In genomic region chr1:46364612-46365011, GRCh38 we compare ENCODE assay signal across 23 cellular contexts. TPM values are rescaled to one million over a fixed set of nuclear protein-coding genes. Genes with fewer than 3 reads are reported as not detected.
DNase-seq lines count a peak whose midpoint lies in the region; ATAC-seq and TF ChIP-seq lines count a peak whose summit lies in the region.
"Had no signal": no experiment of that assay in that cellular context is flagged by ENCODE, and none has a peak within 500 bp of the region (broad histone marks: within the 10 kb centered on the region; RNA-seq: fewer than 3 reads in every experiment).

No MANE protein-coding gene starts in this region.

- H3K27ac ChIP-seq in trophoblast cell (ENCODE audit: low read depth, low read length), result no peak overlapping the region
- H3K27ac ChIP-seq: gastroesophageal sphincter, psoas muscle, skin epidermis, testis had no signal

- no peaks in the 10 kb centered on the region for H3K79me2 ChIP-seq in trophoblast cell (ENCODE audit: control insufficient read depth, insufficient read depth, low read length, poor library complexity)

- H4K12ac ChIP-seq in trophoblast cell (ENCODE audit: low read depth, low read length), result no peak overlapping the region

- H2BK120ac ChIP-seq in trophoblast cell (ENCODE audit: insufficient read depth, low read length, poor library complexity), result no peak overlapping the region

- no peak overlapping the region for H2AFZ ChIP-seq in trophoblast cell (ENCODE audit: insufficient read depth, low read length, poor library complexity)

- no peak overlapping the region for H3K9ac ChIP-seq in trophoblast cell (ENCODE audit: low read length)

- H3K27me3 Mint-ChIP-seq in endothelial cell (ENCODE audit: unreplicated experiment), result no peaks in the 10 kb centered on the region
- H3K27me3 Mint-ChIP-seq: activated B cell treated with CpG ODN at 0.5 μM for 24 hours; B cell; dendritic cell treated with granulocyte-macrophage colony-stimulating factor and Interleukin-4, amounts not matched to agents 40 ng/mL and 50 ng/mL, for 4 days; stimulated activated naive B cell treated with anti-CD40 and anti-IgM and Interleukin-4, amounts not matched to agents 10 μg/mL and 1 μg/mL and 100 μg/mL, for 72 hours had no signal

- DNase-seq in EH (ENCODE audit: low read depth) (peak; percentile 82), LNCaP clone FGC (ENCODE audit: low read depth) (peak; percentile 52), endothelial cell (ENCODE audit: low spot score) (no peak), trophoblast cell (peak; percentile 23 to 57), HPDE6-E6E7 (ENCODE audit: extremely low spot score) (no peak), NCI-H1417 treated with DMSO at 0.1 percent for 48 hours (lab: John Stamatoyannopoulos, UW) (no peak)
- DNase-seq: activated B cell treated with CpG ODN at 0.5 μM for 24 hours; activated CD4-positive, alpha-beta T cell treated with anti-CD3 and anti-CD28 coated beads, Interleukin-2, amount 50 U/mL, for 48 hours; activated effector memory CD4-positive, alpha-beta T cell treated with anti-CD3 and anti-CD28 coated beads, Interleukin-2, amount 50 U/mL, for 16 hours; DMS79; kidney; MV-4-11; NCI-H187; NCI-H69; psoas muscle; stimulated activated naive B cell treated with anti-CD40 and anti-IgM and Interleukin-4, amounts not matched to agents 10 μg/mL and 1 μg/mL and 100 μg/mL, for 72 hours; T1000; testis had no signal

- TF ChIP-seq CTCF in LNCaP clone FGC (IDR thresholded peaks at IDR 0.05; ENCODE audit: control insufficient read depth, extremely low read depth, insufficient read depth) (no peak), endothelial cell (IDR thresholded peaks at IDR 0.05; ENCODE audit: unreplicated experiment) (no peak)

- no peak overlapping the region for H4K91ac ChIP-seq in trophoblast cell (ENCODE audit: low read depth, low read length)

- no peak for ATAC-seq in HG02798 (IDR thresholded peaks at IDR 0.05; ENCODE audit: poor library complexity, unreplicated experiment)
- ATAC-seq: gastroesophageal sphincter; psoas muscle; stimulated activated naive B cell treated with anti-CD40 and anti-IgM and Interleukin-4, amounts not matched to agents 10 μg/mL and 1 μg/mL and 100 μg/mL, for 72 hours had no signal

- H3K9me3 Mint-ChIP-seq in endothelial cell (ENCODE audit: unreplicated experiment), result no peaks in the 10 kb centered on the region
- H3K9me3 Mint-ChIP-seq: activated B cell treated with CpG ODN at 0.5 μM for 24 hours; dendritic cell treated with granulocyte-macrophage colony-stimulating factor and Interleukin-4, amounts not matched to agents 40 ng/mL and 50 ng/mL, for 4 days; stimulated activated naive B cell treated with anti-CD40 and anti-IgM and Interleukin-4, amounts not matched to agents 10 μg/mL and 1 μg/mL and 100 μg/mL, for 72 hours had no signal

- no peaks in the 10 kb centered on the region for H3K4me1 ChIP-seq in trophoblast cell (ENCODE audit: control insufficient read depth in 1 of 2, insufficient read depth in 2 of 2, low read length in 2 of 2)
- H3K4me1 ChIP-seq: gastroesophageal sphincter, testis had no signal

- H3K79me1 ChIP-seq in trophoblast cell (ENCODE audit: low read length), result no peaks in the 10 kb centered on the region

- no peak overlapping the region for H3K4me3 Mint-ChIP-seq in endothelial cell (ENCODE audit: unreplicated experiment)
- H3K4me3 Mint-ChIP-seq: activated B cell treated with CpG ODN at 0.5 μM for 24 hours; B cell; dendritic cell treated with granulocyte-macrophage colony-stimulating factor and Interleukin-4, amounts not matched to agents 40 ng/mL and 50 ng/mL, for 4 days; stimulated activated naive B cell treated with anti-CD40 and anti-IgM and Interleukin-4, amounts not matched to agents 10 μg/mL and 1 μg/mL and 100 μg/mL, for 72 hours had no signal

- no peak overlapping the region for H4K8ac ChIP-seq in trophoblast cell (ENCODE audit: low read depth, low read length)

- WGBS in trophoblast cell (ENCODE audit: extremely low coverage, insufficient coverage, insufficient read length), result no CpG with 5 or more reads among the region's 5 CpGs

- peaks cover 16 to 39% of the 10 kb centered on the region in 2 experiments for H3K36me3 ChIP-seq in trophoblast cell (ENCODE audit: control insufficient read depth in 1 of 2, insufficient read depth in 2 of 2, low read length in 2 of 2)

- peak overlapping the region; percentile 48 for H3K27ac Mint-ChIP-seq in endothelial cell (ENCODE audit: unreplicated experiment)
- H3K27ac Mint-ChIP-seq: activated B cell treated with CpG ODN at 0.5 μM for 24 hours; B cell; dendritic cell treated with granulocyte-macrophage colony-stimulating factor and Interleukin-4, amounts not matched to agents 40 ng/mL and 50 ng/mL, for 4 days; stimulated activated naive B cell treated with anti-CD40 and anti-IgM and Interleukin-4, amounts not matched to agents 10 μg/mL and 1 μg/mL and 100 μg/mL, for 72 hours had no signal

- no peak overlapping the region for H3K23ac ChIP-seq in trophoblast cell (ENCODE audit: low read length)

- no peak overlapping the region for H3K14ac ChIP-seq in trophoblast cell (ENCODE audit: low read length)

- no peak overlapping the region for H2BK12ac ChIP-seq in trophoblast cell (ENCODE audit: low read length)

- peaks cover 27% of the 10 kb centered on the region for H3K36me3 Mint-ChIP-seq in endothelial cell (ENCODE audit: low read depth, unreplicated experiment)

- no peak overlapping the region for H3K4me2 ChIP-seq in trophoblast cell (ENCODE audit: low read length)

- H3K9me3 ChIP-seq in trophoblast cell (ENCODE audit: insufficient read depth, low read depth, low read length), result peaks cover 1% of the 10 kb centered on the region
- H3K9me3 ChIP-seq: gastroesophageal sphincter, psoas muscle, testis had no signal

- H2BK5ac ChIP-seq in trophoblast cell (ENCODE audit: low read depth, low read length, poor library complexity), result no peak overlapping the region

- H3K18ac ChIP-seq in trophoblast cell (ENCODE audit: low read length), result no peak overlapping the region

- no peak overlapping the region for H2AK5ac ChIP-seq in trophoblast cell (ENCODE audit: low read length)

- no peaks in the 10 kb centered on the region for H3K4me1 Mint-ChIP-seq in endothelial cell (ENCODE audit: unreplicated experiment)

- H3K4ac ChIP-seq in trophoblast cell (ENCODE audit: low read depth, low read length), result no peak overlapping the region

- H3K27me3 ChIP-seq in trophoblast cell (ENCODE audit: insufficient read depth, low read length), result no peaks in the 10 kb centered on the region
- H3K27me3 ChIP-seq: gastroesophageal sphincter, testis had no signal

- H3K4me3 ChIP-seq in LNCaP clone FGC (ENCODE audit: low read depth, low read length), result no peak overlapping the region; the same call in 1 of the 2 replicates
- no peak overlapping the region for H3K4me3 ChIP-seq in trophoblast cell (ENCODE audit: low read depth, low read length)
- H3K4me3 ChIP-seq: gastroesophageal sphincter, psoas muscle, skin epidermis, testis had no signal

RNA-seq across cellular contexts. Expression of gene NSUN4, which starts 24.0 kb away (rescaled TPM):
- 27.8 TPM for total RNA-seq in endothelial cell (ENCODE audit: unreplicated experiment)
- polyA plus RNA-seq in trophoblast cell (2013), result 13.0 and 13.8 TPM in 2 replicates

RNA-seq across cellular contexts. Expression of gene FAAH, which starts 29.5 kb away (rescaled TPM):
- 2.7 TPM for total RNA-seq in endothelial cell (ENCODE audit: unreplicated experiment)
- polyA plus RNA-seq in trophoblast cell (2013), result 2.6 and 2.7 TPM in 2 replicates

Comparison
In these comparisons a context has a peak if more than half of its experiments do, and no peak if none do; other contexts are left out.
1. DNase-seq: peak in EH (single experiment), LNCaP clone FGC (single experiment) and trophoblast cell (2 of 2); none in endothelial cell (single experiment), HPDE6-E6E7 (single experiment) and NCI-H1417 treated with DMSO at 0.1 percent for 48 hours (single experiment).